14 cellular contexts compared by ENCODE assay signal in genomic region chr2:233141888-233142287, GRCh38.
A peak's percentile ranks its signal among the peaks of the same experiment; 100 is the strongest.
DNase-seq lines count a peak whose midpoint lies in the region; ATAC-seq, FAIRE-seq and TF ChIP-seq lines count a peak whose summit lies in the region.
"Had no signal": no experiment of that assay in that cellular context is flagged by ENCODE, and none has a peak within 500 bp of the region (broad histone marks: within the 10 kb centered on the region; RNA-seq: fewer than 3 reads in every experiment).

No MANE protein-coding gene starts in this region.

- no peak for FAIRE-seq in GM12891 (lab: Jason Lieb, UNC)

- H3K4me3 ChIP-seq in Peyer's patch: no peak overlapping the region
- H3K4me3 ChIP-seq in tibial nerve: no peak overlapping the region
- H3K4me3 ChIP-seq: sigmoid colon had no signal

- TF ChIP-seq CTCF in Peyer's patch (IDR thresholded peaks at IDR 0.05) (no peak), tibial nerve (IDR thresholded peaks at IDR 0.05) (no peak)

- peak overlapping the region; percentile 49 for H3K4me3 Mint-ChIP-seq in T-helper 1 cell treated with Interleukin-12 subunit alpha and Interleukin-12 subunit beta and Interleukin-4 antibody, amounts not matched to agents 30 μg/mL and 1 μg/mL, for 36 hours
- peak overlapping the region; percentile 61 to 76 (median 71) for H3K4me3 Mint-ChIP-seq in immature natural killer cell
- H3K4me3 Mint-ChIP-seq: nephron progenitor cell had no signal

- peaks cover 47% of the 10 kb centered on the region for H3K4me1 Mint-ChIP-seq in T-helper 1 cell treated with Interleukin-12 subunit alpha and Interleukin-12 subunit beta and Interleukin-4 antibody, amounts not matched to agents 30 μg/mL and 1 μg/mL, for 36 hours (ENCODE audit: low read depth)
- peaks cover 60 to 74% of the 10 kb centered on the region in 2 donors for H3K4me1 Mint-ChIP-seq in immature natural killer cell

- H3K27me3 Mint-ChIP-seq in T-helper 1 cell treated with Interleukin-12 subunit alpha and Interleukin-12 subunit beta and Interleukin-4 antibody, amounts not matched to agents 30 μg/mL and 1 μg/mL, for 36 hours (ENCODE audit: low read depth): no peaks in the 10 kb centered on the region
- peaks cover 13 to 18% (median 16%) of the 10 kb centered on the region in 3 donors for H3K27me3 Mint-ChIP-seq in immature natural killer cell (ENCODE audit: low read depth in 3 of 3)

- ATAC-seq in GM21528 (IDR thresholded peaks at IDR 0.05; ENCODE audit: low FRiP score, unreplicated experiment): peak; percentile 2

- 57 to 65% methylated on average over 6 of the region's 6 CpGs for WGBS in tibial nerve, 2 donors

- H3K9me3 Mint-ChIP-seq in T-helper 1 cell treated with Interleukin-12 subunit alpha and Interleukin-12 subunit beta and Interleukin-4 antibody, amounts not matched to agents 30 μg/mL and 1 μg/mL, for 36 hours: peaks cover 8% of the 10 kb centered on the region
- H3K9me3 Mint-ChIP-seq in immature natural killer cell: no peaks in the 10 kb centered on the region

- H3K27ac Mint-ChIP-seq in T-helper 1 cell treated with Interleukin-12 subunit alpha and Interleukin-12 subunit beta and Interleukin-4 antibody, amounts not matched to agents 30 μg/mL and 1 μg/mL, for 36 hours: peak overlapping the region; percentile 85
- peak overlapping the region; percentile 80 to 95 (median 90) for H3K27ac Mint-ChIP-seq in immature natural killer cell
- H3K27ac Mint-ChIP-seq: nephron progenitor cell had no signal

- H3K4me1 ChIP-seq in Peyer's patch (no peaks in the 10 kb centered on the region), tibial nerve (peaks cover 0 to 3% (median 0%) of the 10 kb centered on the region in 4 donors)
- H3K4me1 ChIP-seq: sigmoid colon had no signal

- peaks cover 0 to 9% (median 0%) of the 10 kb centered on the region in 3 donors for H3K36me3 ChIP-seq in Peyer's patch
- H3K36me3 ChIP-seq in tibial nerve: peaks cover 0 to 8% (median 0%) of the 10 kb centered on the region in 3 donors
- H3K36me3 ChIP-seq: sigmoid colon had no signal

- DNase-seq in GM12891 (ENCODE audit: insufficient read length, low spot score): no peak
- no peak for DNase-seq in immature natural killer cell
- no peak for DNase-seq in Peyer's patch
- no peak for DNase-seq in erythroblast (lab: John Stamatoyannopoulos, UW)
- no peak for DNase-seq in tibial nerve (ENCODE audit: low spot score in 2 of 2)
- DNase-seq in LoVo (ENCODE audit: low spot score): no peak
- DNase-seq: GDM1, NCI-H446 treated with DMSO at 0.1 percent for 48 hours, nephron progenitor cell, substantia nigra, SW 1271 had no signal

- H3K9me3 ChIP-seq in Peyer's patch: no peaks in the 10 kb centered on the region
- no peaks in the 10 kb centered on the region for H3K9me3 ChIP-seq in tibial nerve
- H3K9me3 ChIP-seq: sigmoid colon had no signal

- no peaks in the 10 kb centered on the region for H3K27me3 ChIP-seq in Peyer's patch
- no peaks in the 10 kb centered on the region for H3K27me3 ChIP-seq in tibial nerve

- TF ChIP-seq POLR2A in GM12891 (IDR thresholded peaks at IDR 0.05; ENCODE audit: low read depth, low read length) (0 out of 2 replicates have a peak, but pooled peaks have one; percentile 13), Peyer's patch (IDR thresholded peaks at IDR 0.05) (no peak), erythroblast (IDR thresholded peaks at IDR 0.05; ENCODE audit: low read length) (no peak), tibial nerve (IDR thresholded peaks at IDR 0.05) (no peak)

- TF ChIP-seq EP300 in tibial nerve (IDR thresholded peaks at IDR 0.05): no peak

- H3K27ac ChIP-seq in Peyer's patch (peak overlapping the region in 1 of 4 donors; percentile 57), tibial nerve (no peak overlapping the region)
- H3K27ac ChIP-seq: sigmoid colon had no signal

- H3K36me3 Mint-ChIP-seq in T-helper 1 cell treated with Interleukin-12 subunit alpha and Interleukin-12 subunit beta and Interleukin-4 antibody, amounts not matched to agents 30 μg/mL and 1 μg/mL, for 36 hours (ENCODE audit: low read depth): peaks cover 67% of the 10 kb centered on the region
- peaks cover 34 to 60% (median 43%) of the 10 kb centered on the region in 3 donors for H3K36me3 Mint-ChIP-seq in immature natural killer cell

TF ChIP-seq in GM12891, 5 proteins besides CTCF, POLR2A, EP300 and RAD21:
- TF ChIP-seq SPI1 (IDR thresholded peaks at IDR 0.05; ENCODE audit: low read depth, low read length): no peak
- TF ChIP-seq POLR2AphosphoS5 (IDR thresholded peaks at IDR 0.05; ENCODE audit: low read depth, low read length): no peak
